2 cellular contexts compared by ENCODE assay signal in genomic region chr12:89551747-89552146, GRCh38.
TF ChIP-seq lines count a peak whose summit lies in the region.

No MANE protein-coding gene starts in this region.

TF ChIP-seq in HepG2, 621 proteins besides CTCF, POLR2A, EP300 and RAD21:
- TF ChIP-seq JUNB (CRISPR knock-in tag; IDR thresholded peaks at IDR 0.05; ENCODE audit: borderline replicate concordance) (no peak), ZNF570 (CRISPR knock-in tag; IDR thresholded peaks at IDR 0.05; ENCODE audit: borderline replicate concordance) (no peak), ZNF207 (IDR thresholded peaks at IDR 0.05; ENCODE audit: borderline replicate concordance) (no peak), NR0B2 (CRISPR knock-in tag; IDR thresholded peaks at IDR 0.05) (no peak), RXRB (CRISPR knock-in tag; IDR thresholded peaks at IDR 0.05; ENCODE audit: borderline replicate concordance) (no peak), STAG1 (CRISPR knock-in tag; IDR thresholded peaks at IDR 0.05) (0 out of 2 replicates have a peak, but pooled peaks have one; percentile 27), HMGXB3 (CRISPR knock-in tag; IDR thresholded peaks at IDR 0.05; ENCODE audit: borderline replicate concordance) (no peak), ZC3H13 (CRISPR knock-in tag; IDR thresholded peaks at IDR 0.05) (no peak), ZNF33B (CRISPR knock-in tag; IDR thresholded peaks at IDR 0.05) (no peak)

TF ChIP-seq in K562, 482 proteins besides CTCF, POLR2A, EP300 and RAD21:
- TF ChIP-seq MYC (IDR thresholded peaks at IDR 0.05; ENCODE audit: low read depth, low read length) = 0 out of 2 replicates have a peak, but pooled peaks have one; percentile 12
- no peak for TF ChIP-seq MYC (CRISPR knock-in tag; IDR thresholded peaks at IDR 0.05; ENCODE audit: borderline replicate concordance, low read depth)
- no peak for TF ChIP-seq MLX (CRISPR knock-in tag; conservative IDR thresholded peaks at IDR 0.05)
